In the genomic region with DNA sequence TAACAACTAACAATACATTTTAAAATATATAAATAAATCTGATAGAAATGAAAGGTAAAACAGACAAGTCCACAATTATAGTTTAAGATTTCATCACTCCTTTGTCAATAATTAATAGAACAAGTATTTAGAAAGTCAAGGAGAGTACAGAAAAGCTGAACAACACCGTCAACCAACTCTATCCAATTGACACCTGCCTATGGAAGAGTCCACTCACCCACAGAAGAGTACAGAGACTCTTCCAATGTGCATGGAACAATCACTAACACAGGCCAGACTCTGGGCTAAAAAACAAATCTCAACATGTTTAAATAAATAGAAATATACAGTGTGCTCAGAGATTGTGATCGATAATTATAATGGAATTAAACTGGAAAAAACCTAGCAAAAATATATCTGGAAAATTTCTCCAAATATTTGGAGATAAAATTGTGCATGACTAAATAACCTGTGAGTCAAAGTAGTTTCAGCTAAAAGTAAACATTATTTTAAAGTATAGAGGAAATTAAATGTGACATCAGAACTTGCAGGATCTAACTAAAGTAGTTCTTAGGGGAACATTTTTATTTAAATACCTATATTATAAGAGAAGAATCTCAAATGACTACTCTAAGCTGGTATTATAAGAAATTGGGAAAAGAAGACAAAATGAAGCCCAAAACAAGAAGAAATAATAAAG, we compare ENCODE assay signal across 23 cellular contexts.
"Had no signal": no experiment of that assay in that cellular context is flagged by ENCODE, and none has a peak within 500 bp of the region (broad histone marks: within the 10 kb centered on the region; RNA-seq: fewer than 3 reads in every experiment).

No MANE protein-coding gene starts in this region.

- H3K27me3 ChIP-seq: esophagus squamous epithelium, gastrocnemius medialis, suprapubic skin, transverse colon, upper lobe of right lung, vagina had no signal

- H3K4me1 ChIP-seq: esophagus squamous epithelium, gastrocnemius medialis, prostate gland, suprapubic skin, transverse colon, upper lobe of right lung, vagina had no signal

- H3K27ac ChIP-seq: coronary artery, esophagus squamous epithelium, gastrocnemius medialis, prostate gland, skin epidermis, suprapubic skin, transverse colon, upper lobe of right lung, vagina had no signal

- H3K4me3 ChIP-seq: coronary artery, esophagus squamous epithelium, gastrocnemius medialis, prostate gland, skin epidermis, suprapubic skin, transverse colon, upper lobe of right lung, vagina had no signal

- DNase-seq: dermis blood vessel endothelial cell; effector memory CD4-positive, alpha-beta T cell; erythroblast; esophagus squamous epithelium; gastrocnemius medialis; head of caudate nucleus; mesendoderm; midbrain; naive thymus-derived CD4-positive, alpha-beta T cell; nucleus accumbens; right cardiac atrium; stimulated activated CD4-positive, alpha-beta T cell treated with anti-CD3 and anti-CD28 coated beads, Interleukin-1b, Interleukin-23, amount 100 ng/mL, for 48 hours; stimulated activated CD4-positive, alpha-beta T cell treated with anti-CD3 and anti-CD28 coated beads, Interleukin-4, amount 100 ng/mL, for 1 hour; stimulated activated CD8-positive, alpha-beta memory T cell treated with anti-CD3 and anti-CD28 coated beads, Interleukin-4, amount 100 ng/mL, for 48 hours; stimulated activated naive CD4-positive, alpha-beta T cell; stimulated activated naive CD8-positive, alpha-beta T cell treated with anti-CD3 and anti-CD28 coated beads, Interleukin-15, amount 100 ng/mL, for 72 hours; transverse colon; upper lobe of right lung had no signal

- ATAC-seq: gastrocnemius medialis; naive thymus-derived CD4-positive, alpha-beta T cell; right cardiac atrium; stimulated activated naive CD8-positive, alpha-beta T cell treated with anti-CD3 and anti-CD28 coated beads, Interleukin-15, amount 100 ng/mL, for 72 hours; upper lobe of right lung had no signal

- H3K36me3 ChIP-seq: esophagus squamous epithelium, gastrocnemius medialis, prostate gland, suprapubic skin, transverse colon, upper lobe of right lung, vagina had no signal

- H3K9me3 ChIP-seq: esophagus squamous epithelium, gastrocnemius medialis, prostate gland, suprapubic skin, upper lobe of right lung, vagina had no signal
